13 cellular contexts compared by ENCODE assay signal in genomic region chr5:79346420-79346824, GRCh38.
DNase-seq lines count a peak whose midpoint lies in the region; ATAC-seq, FAIRE-seq and TF ChIP-seq lines count a peak whose summit lies in the region.
"Had no signal": no experiment of that assay in that cellular context is flagged by ENCODE, and none has a peak within 500 bp of the region (broad histone marks: within the 10 kb centered on the region; RNA-seq: fewer than 3 reads in every experiment).

No MANE protein-coding gene starts in this region.

- TF ChIP-seq CTCF in SK-N-SH (IDR thresholded peaks at IDR 0.05) (no peak), fibroblast of pulmonary artery (IDR thresholded peaks at IDR 0.05; ENCODE audit: low read length, missing control alignments) (no peak)

- no peak for TF ChIP-seq POLR2A in GM12891 (IDR thresholded peaks at IDR 0.05; ENCODE audit: low read depth, low read length)

- ATAC-seq in HG03159 (IDR thresholded peaks at IDR 0.05; ENCODE audit: unreplicated experiment): no peak

- POLR2A ChIA-PET in SK-N-SH (lab: Yijun Ruan, JAX): no interaction called here

- no peak overlapping the region for H3K4me2 ChIP-seq in SK-N-SH

- H3K9me2 ChIP-seq in SK-N-SH: no peaks in the 10 kb centered on the region

- CTCF ChIA-PET in SK-N-SH (lab: Yijun Ruan, JAX): no interaction called here

- WGBS in SK-N-SH (ENCODE audit: low lambda C conversion rate): 81% methylated on average over 6 of the region's 6 CpGs

- H3F3A ChIP-seq in SK-N-SH (replicated peaks; ENCODE audit: insufficient read depth): no peaks in the 10 kb centered on the region

- no peak for TF ChIP-seq EP300 in SK-N-SH (IDR thresholded peaks at IDR 0.05; ENCODE audit: borderline replicate concordance in 1 of 2, low read depth in 1 of 2, low read length in 1 of 2)

- H3K9ac ChIP-seq in SK-N-SH: no peak overlapping the region

- TF ChIP-seq RAD21 in SK-N-SH (IDR thresholded peaks at IDR 0.05; ENCODE audit: low read length): no peak

- no peaks in the 10 kb centered on the region for H4K20me1 ChIP-seq in SK-N-SH (ENCODE audit: insufficient read depth)

- H3K27ac ChIP-seq in SK-N-SH (ENCODE audit: low read depth in 2 of 2, low read length in 1 of 2): no peak overlapping the region
- H3K27ac ChIP-seq: SK-N-MC had no signal

- H3K4me1 ChIP-seq in SK-N-SH (ENCODE audit: control insufficient read depth in 1 of 2, insufficient read depth in 2 of 2, low read depth in 1 of 2, low read length in 1 of 2): no peaks in the 10 kb centered on the region

- no peaks in the 10 kb centered on the region for H3K36me3 ChIP-seq in SK-N-SH (replicated peaks in 1 of 2; ENCODE audit: control insufficient read depth in 1 of 2, insufficient read depth in 2 of 2, low read length in 1 of 2)

- H3K79me2 ChIP-seq in SK-N-SH (ENCODE audit: insufficient read depth): no peaks in the 10 kb centered on the region

- no peaks in the 10 kb centered on the region for H3K27me3 ChIP-seq in SK-N-SH (ENCODE audit: insufficient read depth)

- H3K4me3 ChIP-seq in SK-N-SH (ENCODE audit: low read depth in 2 of 2, low read length in 1 of 2) (no peak overlapping the region), fibroblast of pulmonary artery (replicated peaks; ENCODE audit: low read depth, low read length) (no peak overlapping the region)
- H3K4me3 ChIP-seq: SK-N-MC had no signal

- no peak for FAIRE-seq in GM12891 (lab: Jason Lieb, UNC)
- FAIRE-seq: A204.1 had no signal

- no peak overlapping the region for H2AFZ ChIP-seq in SK-N-SH (ENCODE audit: low read depth)

- H3K9me3 ChIP-seq in SK-N-SH: no peaks in the 10 kb centered on the region

- DNase-seq in SIG-M5 treated with dmso at 0.1 percent for 504 hours (lab: John Stamatoyannopoulos, UW; ENCODE audit: unreplicated experiment) (peak; percentile 13), SIG-M5 (lab: John Stamatoyannopoulos, UW) (no peak), SK-N-SH (no peak), fibroblast of pulmonary artery (ENCODE audit: low read depth) (peak; percentile 7), NOMO-1 treated with DMSO at 0.1 percent for 48 hours (lab: John Stamatoyannopoulos, UW; ENCODE audit: unreplicated experiment) (no peak), HuH-7 (ENCODE audit: low spot score) (no peak), GM12891 (ENCODE audit: insufficient read length, low spot score) (no peak)
- DNase-seq: activated CD4-positive, alpha-beta T cell treated with anti-CD3 and anti-CD28 coated beads for 48 hours; stimulated activated CD4-positive, alpha-beta T cell treated with anti-CD3 and anti-CD28 coated beads, Interleukin-2, amount 100 ng/mL, for 24 hours; stimulated activated naive CD4-positive, alpha-beta T cell treated with Interleukin-2 at 50 U/mL for 16 hours had no signal

TF ChIP-seq in SK-N-SH, 30 proteins besides CTCF, POLR2A, EP300 and RAD21:
- TF ChIP-seq, protein P1, sequence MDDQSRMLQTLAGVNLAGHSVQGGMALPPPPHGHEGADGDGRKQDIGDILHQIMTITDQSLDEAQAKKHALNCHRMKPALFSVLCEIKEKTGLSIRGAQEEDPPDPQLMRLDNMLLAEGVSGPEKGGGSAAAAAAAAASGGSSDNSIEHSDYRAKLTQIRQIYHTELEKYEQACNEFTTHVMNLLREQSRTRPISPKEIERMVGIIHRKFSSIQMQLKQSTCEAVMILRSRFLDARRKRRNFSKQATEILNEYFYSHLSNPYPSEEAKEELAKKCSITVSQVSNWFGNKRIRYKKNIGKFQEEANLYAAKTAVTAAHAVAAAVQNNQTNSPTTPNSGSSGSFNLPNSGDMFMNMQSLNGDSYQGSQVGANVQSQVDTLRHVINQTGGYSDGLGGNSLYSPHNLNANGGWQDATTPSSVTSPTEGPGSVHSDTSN (IDR thresholded peaks at IDR 0.05): 0 out of 2 replicates have a peak, but pooled peaks have one; percentile 11
- TF ChIP-seq TEAD4 (IDR thresholded peaks at IDR 0.05; ENCODE audit: borderline replicate concordance, insufficient read depth): no peak
- no peak for TF ChIP-seq CHD2 (IDR thresholded peaks at IDR 0.05; ENCODE audit: low read length, partially characterized antibody)
- TF ChIP-seq RFX5 (IDR thresholded peaks at IDR 0.05; ENCODE audit: low read length): no peak
- TF ChIP-seq, protein P2, sequence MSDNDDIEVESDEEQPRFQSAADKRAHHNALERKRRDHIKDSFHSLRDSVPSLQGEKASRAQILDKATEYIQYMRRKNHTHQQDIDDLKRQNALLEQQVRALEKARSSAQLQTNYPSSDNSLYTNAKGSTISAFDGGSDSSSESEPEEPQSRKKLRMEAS (IDR thresholded peaks at IDR 0.05; ENCODE audit: low read depth): no peak
TF ChIP-seq in SK-N-SH: peak in this region for 1.

TF ChIP-seq in GM12891, 5 proteins besides CTCF, POLR2A, EP300 and RAD21:
- TF ChIP-seq POU2F2 (IDR thresholded peaks at IDR 0.05; ENCODE audit: low read depth, low read length): no peak

Comparison
In these comparisons a context has a peak if more than half of its experiments do, and no peak if none do; other contexts are left out.
1. DNase-seq: peak in SIG-M5 treated with dmso at 0.1 percent for 504 hours (single experiment) and fibroblast of pulmonary artery (single experiment); none in SIG-M5 (single experiment), SK-N-SH (single experiment), NOMO-1 treated with DMSO at 0.1 percent for 48 hours (single experiment), HuH-7 (single experiment) and GM12891 (single experiment).